17 cellular contexts compared by ENCODE assay signal in genomic region chr1:67883069-67883468, GRCh38. TPM values are rescaled to one million over a fixed set of nuclear protein-coding genes. Genes with fewer than 3 reads are reported as not detected.
DNase-seq lines count a peak whose midpoint lies in the region; ATAC-seq and TF ChIP-seq lines count a peak whose summit lies in the region.
"Had no signal": no experiment of that assay in that cellular context is flagged by ENCODE, and none has a peak within 500 bp of the region (broad histone marks: within the 10 kb centered on the region; RNA-seq: fewer than 3 reads in every experiment).

No MANE protein-coding gene starts in this region.

- peaks cover 2% of the 10 kb centered on the region for H3K9me3 Mint-ChIP-seq in glutamatergic neuron (ENCODE audit: unreplicated experiment)
- H3K9me3 Mint-ChIP-seq: activated CD4-positive, alpha-beta T cell treated with anti-CD3 and anti-CD28 coated beads, Interleukin-2, amount 10 ng/mL, durations not matched to agents 7 days and 5 days; activated T-helper 17 cell treated with anti-CD3 and anti-CD28 coated beads, Interleukin-2, amount 50 U/mL, for 72 hours had no signal

- H4K20me1 ChIP-seq in IMR-90 (ENCODE audit: insufficient read depth, low read length) (no peaks in the 10 kb centered on the region), MM.1S (ENCODE audit: insufficient read depth, low read length) (no peaks in the 10 kb centered on the region)

- no peak overlapping the region for H3K56ac ChIP-seq in IMR-90 (ENCODE audit: extremely low read depth, insufficient read depth, low read length)

- no peak overlapping the region for H2AK5ac ChIP-seq in IMR-90 (ENCODE audit: low read depth, low read length)

- H3K79me2 ChIP-seq in MM.1S (ENCODE audit: low read length): no peaks in the 10 kb centered on the region

- no peak for TF ChIP-seq RAD21 in IMR-90 (IDR thresholded peaks at IDR 0.05; ENCODE audit: low read length)

- no peak for TF ChIP-seq POLR2A in IMR-90 (IDR thresholded peaks at IDR 0.05; ENCODE audit: low read depth, low read length)

- H3K4me2 ChIP-seq in IMR-90 (ENCODE audit: low read depth, low read length): no peak overlapping the region
- no peak overlapping the region for H3K4me2 ChIP-seq in MM.1S (ENCODE audit: low read depth, low read length)

- no peaks in the 10 kb centered on the region for H3K27me3 Mint-ChIP-seq in glutamatergic neuron (ENCODE audit: unreplicated experiment)

- H3K4ac ChIP-seq in IMR-90 (ENCODE audit: low read depth, low read length): no peak overlapping the region

- no peak overlapping the region for H4K5ac ChIP-seq in IMR-90 (ENCODE audit: low read depth, low read length)

- WGBS in IMR-90 (ENCODE audit: extremely low coverage in 2 of 2, insufficient read length in 1 of 2), 2 experiments: no CpG with 5 or more reads among the region's 2 CpGs

- no peak overlapping the region for H3K27ac Mint-ChIP-seq in glutamatergic neuron (ENCODE audit: unreplicated experiment)
- H3K27ac Mint-ChIP-seq: activated CD4-positive, alpha-beta T cell treated with anti-CD3 and anti-CD28 coated beads, Interleukin-2, amount 10 ng/mL, durations not matched to agents 7 days and 5 days; activated T-helper 17 cell treated with anti-CD3 and anti-CD28 coated beads, Interleukin-2, amount 50 U/mL, for 72 hours had no signal

- intact Hi-C loops in IMR-90 (cut with micrococcal nuclease): no loop called here

- H3K4me3 Mint-ChIP-seq in glutamatergic neuron (ENCODE audit: unreplicated experiment): no peak overlapping the region
- H3K4me3 Mint-ChIP-seq: activated CD4-positive, alpha-beta T cell treated with anti-CD3 and anti-CD28 coated beads, Interleukin-2, amount 10 ng/mL, durations not matched to agents 7 days and 5 days; activated T-helper 17 cell treated with anti-CD3 and anti-CD28 coated beads, Interleukin-2, amount 50 U/mL, for 72 hours had no signal

- POLR2A ChIA-PET in IMR-90 (lab: Charles Lee; ENCODE audit: unreplicated experiment): no interaction called here

- ATAC-seq in IMR-90 (ENCODE audit: low read depth) (peak; percentile 66), HG03354 (IDR thresholded peaks at IDR 0.05; ENCODE audit: poor library complexity, severe bottlenecking, unreplicated experiment) (no peak)
- ATAC-seq: activated T-helper 17 cell treated with anti-CD3 and anti-CD28 coated beads, Interleukin-2, amount 50 U/mL, for 72 hours had no signal

- H3K9me2 ChIP-seq in MM.1S (replicated peaks; ENCODE audit: insufficient read depth, low read length): no peaks in the 10 kb centered on the region

- H2AK9ac ChIP-seq in IMR-90 (replicated peaks; ENCODE audit: low read depth, low read length, poor library complexity): no peak overlapping the region

- no peaks in the 10 kb centered on the region for H3K79me1 ChIP-seq in IMR-90 (ENCODE audit: low read depth in 1 of 2, low read length in 2 of 2)

- no peak overlapping the region for H3K23ac ChIP-seq in IMR-90 (ENCODE audit: low read depth, low read length)

- H2BK15ac ChIP-seq in IMR-90 (ENCODE audit: low read depth, low read length): no peak overlapping the region

- H3K18ac ChIP-seq in IMR-90 (ENCODE audit: low read depth, low read length): no peak overlapping the region

- H3F3A ChIP-seq in MM.1S (ENCODE audit: insufficient read depth, low read length): no peaks in the 10 kb centered on the region

- H2BK5ac ChIP-seq in IMR-90 (ENCODE audit: low read depth, low read length, poor library complexity, severe bottlenecking): no peak overlapping the region

- dilution Hi-C loops in IMR-90 (cut with HindIII; ENCODE audit: low sequenced_read_pairs, unreplicated experiment): no loop called here

- no peak overlapping the region for H4K8ac ChIP-seq in IMR-90 (ENCODE audit: low read depth in 2 of 2, low read length in 2 of 2)

- CTCF ChIA-PET in IMR-90 (lab: Yijun Ruan, JAX): no interaction called here

- TF ChIP-seq CTCF in IMR-90 (conservative IDR thresholded peaks at IDR 0.05; ENCODE audit: low read depth, low read length) (no peak), MM.1S (IDR thresholded peaks at IDR 0.05; ENCODE audit: low read length) (no peak), glutamatergic neuron (IDR thresholded peaks at IDR 0.05; ENCODE audit: partially characterized antibody, unreplicated experiment) (no peak)

- H3K4me1 ChIP-seq in IMR-90 (ENCODE audit: control insufficient read depth, insufficient read depth, low read length) (peaks cover 3% of the 10 kb centered on the region), MM.1S (ENCODE audit: low read length) (no peaks in the 10 kb centered on the region)
- H3K4me1 ChIP-seq: tibial artery had no signal

- DNase-seq in AG08395 (ENCODE audit: low spot score) (peak; percentile 72), IMR-90 (peak; percentile 84), astrocyte of the hippocampus (ENCODE audit: low read depth, low spot score) (peak; percentile 56), kidney tubule cell (ENCODE audit: low spot score) (peak; percentile 83), MM.1S (no peak), glutamatergic neuron (no peak), HuH-7 (ENCODE audit: low spot score) (no peak)
- DNase-seq: activated CD4-positive, alpha-beta T cell treated with anti-CD3 and anti-CD28 coated beads, Interleukin-2, amount 10 ng/mL, durations not matched to agents 7 days and 5 days; AML-193; DMS79 treated with DMSO at 0.1 percent for 48 hours; occipital lobe; stimulated activated CD4-positive, alpha-beta T cell treated with anti-CD3 and anti-CD28 coated beads, Interleukin-15, amount 100 ng/mL, for 24 hours; tibial artery had no signal

- 0 out of 2 replicates have a peak, but pooled peaks cover 2% of the 10 kb centered on the region for H3K9me1 ChIP-seq in IMR-90 (ENCODE audit: insufficient read depth, low read length)

- BruUV-seq in IMR-90 (replicated peaks; lab: Mats Ljungman, UMichigan): no TSS peak

- H3K14ac ChIP-seq in IMR-90 (replicated peaks; ENCODE audit: low read depth, low read length): no peak overlapping the region

- H2AFZ ChIP-seq in IMR-90 (replicated peaks; ENCODE audit: low read length, poor library complexity) (no peak overlapping the region), MM.1S (ENCODE audit: low read length) (no peak overlapping the region)

- no peak overlapping the region for H2BK20ac ChIP-seq in IMR-90 (ENCODE audit: low read depth, low read length)

- H3K4me3 ChIP-seq in IMR-90 (ENCODE audit: insufficient read depth, low read depth, low read length): no peak overlapping the region
- H3K4me3 ChIP-seq in MM.1S (ENCODE audit: low read length): no peak overlapping the region
- H3K4me3 ChIP-seq: cardiac muscle cell, tibial artery had no signal

- H3K9me3 ChIP-seq in IMR-90 (ENCODE audit: control insufficient read depth, insufficient read depth, low read length): no peaks in the 10 kb centered on the region
- no peaks in the 10 kb centered on the region for H3K9me3 ChIP-seq in MM.1S (replicated peaks; ENCODE audit: insufficient read depth, low read length)
- H3K9me3 ChIP-seq: tibial artery had no signal

- H3K4me1 Mint-ChIP-seq in glutamatergic neuron (ENCODE audit: low read depth, unreplicated experiment): no peaks in the 10 kb centered on the region
- H3K4me1 Mint-ChIP-seq: activated CD4-positive, alpha-beta T cell treated with anti-CD3 and anti-CD28 coated beads, Interleukin-2, amount 10 ng/mL, durations not matched to agents 7 days and 5 days; activated T-helper 17 cell treated with anti-CD3 and anti-CD28 coated beads, Interleukin-2, amount 50 U/mL, for 72 hours had no signal

- H3K27ac ChIP-seq in IMR-90 (ENCODE audit: insufficient read depth, low read length) (no peak overlapping the region), MM.1S (ENCODE audit: low read length) (no peak overlapping the region)
- H3K27ac ChIP-seq: cardiac muscle cell, HL-60, tibial artery had no signal

- H3K36me3 ChIP-seq in IMR-90 (ENCODE audit: control insufficient read depth, insufficient read depth, low read length) (no peaks in the 10 kb centered on the region), MM.1S (replicated peaks; ENCODE audit: insufficient read depth, low read length) (no peaks in the 10 kb centered on the region)
- H3K36me3 ChIP-seq: cardiac muscle cell, tibial artery had no signal

- H2BK120ac ChIP-seq in IMR-90 (ENCODE audit: low read depth, low read length): peak overlapping the region; percentile 39; the same call in 1 of the 2 replicates

- H3K36me3 Mint-ChIP-seq in glutamatergic neuron (ENCODE audit: unreplicated experiment): no peaks in the 10 kb centered on the region

- H3K9ac ChIP-seq in IMR-90 (ENCODE audit: low read depth, low read length): no peak overlapping the region
- no peak overlapping the region for H3K9ac ChIP-seq in MM.1S (ENCODE audit: low read length)

- no peak overlapping the region for H4K91ac ChIP-seq in IMR-90 (ENCODE audit: insufficient read depth, low read depth, low read length)

- H3K27me3 ChIP-seq in IMR-90 (ENCODE audit: control insufficient read depth, insufficient read depth, low read length) (no peaks in the 10 kb centered on the region), MM.1S (replicated peaks; ENCODE audit: insufficient read depth, low read length) (no peaks in the 10 kb centered on the region)
- H3K27me3 ChIP-seq: cardiac muscle cell, tibial artery had no signal

- in situ Hi-C loops in IMR-90 (cut with MboI; ENCODE audit: low sequenced_read_pairs): no loop called here

TF ChIP-seq in IMR-90, 13 proteins besides CTCF, POLR2A, EP300 and RAD21:
- TF ChIP-seq CHD1 (IDR thresholded peaks at IDR 0.05; ENCODE audit: low read depth, low read length): no peak
- peak; percentile 58 for TF ChIP-seq FOS (IDR thresholded peaks at IDR 0.05; ENCODE audit: low read depth, low read length)
- no peak for TF ChIP-seq RCOR1 (IDR thresholded peaks at IDR 0.05; ENCODE audit: insufficient replicate concordance, low read length)

RNA-seq across cellular contexts. Expression of gene GNG12, which starts 49.8 kb away (rescaled TPM):
- 132 and 233 TPM in 2 replicates for total RNA-seq in IMR-90 (2012; rRNA removed)
- polyA plus RNA-seq in IMR-90 (2012; rRNA removed): 74.4 and 92.3 TPM in 2 replicates
- polyA plus RNA-seq in IMR-90 (2012; cell fraction: cytosol; rRNA removed): 15.5 and 25.7 TPM in 2 replicates
- 4.8 and 43.9 TPM in 2 replicates for polyA plus RNA-seq in IMR-90 (2012; cell fraction: nucleus; rRNA removed; ENCODE audit: low replicate concordance)
- 1.3 TPM for total RNA-seq in glutamatergic neuron (ENCODE audit: unreplicated experiment)

Comparison
In these comparisons a context has a peak if more than half of its experiments do, and no peak if none do; other contexts are left out.
1. DNase-seq: peak in AG08395 (single experiment), IMR-90 (single experiment), astrocyte of the hippocampus (single experiment) and kidney tubule cell (single experiment); none in MM.1S (single experiment), glutamatergic neuron (single experiment) and HuH-7 (single experiment).
2. RNA of gene GNG12, which starts 49.8 kb away (total RNA-seq): 132 to 233 TPM in IMR-90; 1.3 TPM in glutamatergic neuron (single experiment); every median in the first group is over 10 times any median in the second.